In the genomic region with DNA sequence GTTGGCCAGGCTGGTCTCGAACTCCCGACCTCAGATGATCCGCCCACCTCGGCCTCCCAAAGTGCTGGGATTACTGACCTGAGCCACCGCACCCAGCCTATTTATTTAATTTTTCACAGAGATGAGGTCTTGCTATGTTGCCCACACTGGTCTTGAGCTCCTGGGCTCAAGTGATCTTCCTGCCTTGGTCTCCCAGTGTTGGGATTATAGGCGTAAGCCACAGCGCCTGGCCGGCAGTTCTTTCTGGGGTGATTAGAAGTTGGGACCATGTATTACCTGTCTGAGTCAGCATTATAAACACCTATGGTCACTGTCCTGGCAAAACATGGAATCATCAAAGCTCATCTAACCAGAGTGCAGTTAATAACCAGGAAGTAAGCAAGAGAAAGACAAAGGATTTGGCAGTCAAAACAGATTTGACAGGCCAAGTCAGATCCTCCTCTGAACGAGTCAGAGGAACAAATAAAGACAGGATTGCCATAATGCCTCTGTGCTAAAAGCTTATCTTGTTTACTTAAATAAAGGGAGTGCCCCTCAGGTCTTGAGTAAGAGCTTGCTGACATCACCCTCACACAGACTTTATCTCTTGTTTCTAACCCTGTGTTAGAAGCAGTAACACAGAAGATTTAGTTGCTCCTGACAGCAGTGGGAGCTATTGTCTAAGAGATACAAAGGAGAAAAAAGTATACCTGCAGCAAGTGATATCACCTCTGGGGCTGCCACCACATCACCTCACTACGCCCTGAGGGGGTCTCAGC, we compare ENCODE assay signal across 9 cellular contexts. TPM values are rescaled to one million over a fixed set of nuclear protein-coding genes. Genes with fewer than 3 reads are reported as not detected.
DNase-seq lines count a peak whose midpoint lies in the region; ATAC-seq and TF ChIP-seq lines count a peak whose summit lies in the region.
"Had no signal": no experiment of that assay in that cellular context is flagged by ENCODE, and none has a peak within 500 bp of the region (broad histone marks: within the 10 kb centered on the region; RNA-seq: fewer than 3 reads in every experiment).

No MANE protein-coding gene starts in this region.

- ATAC-seq in gastroesophageal sphincter (peak; percentile 83), GM21717 (IDR thresholded peaks at IDR 0.05; ENCODE audit: unreplicated experiment) (no peak), HG03135 (IDR thresholded peaks at IDR 0.05; ENCODE audit: unreplicated experiment) (no peak), HG02981 (IDR thresholded peaks at IDR 0.05; ENCODE audit: unreplicated experiment) (no peak)

- H3K4me1 ChIP-seq in SJSA1 (replicated peaks) = peaks cover 12% of the 10 kb centered on the region
- H3K4me1 ChIP-seq in gastroesophageal sphincter = no peaks in the 10 kb centered on the region
- H3K4me1 ChIP-seq in thyroid gland = peaks cover 28 to 46% of the 10 kb centered on the region in 2 donors

- no peak for TF ChIP-seq CTCF in gastroesophageal sphincter (IDR thresholded peaks at IDR 0.05)
- no peak for TF ChIP-seq CTCF in thyroid gland (IDR thresholded peaks at IDR 0.05)

- H3K9me3 ChIP-seq in SJSA1 (replicated peaks) (no peaks in the 10 kb centered on the region), gastroesophageal sphincter (no peaks in the 10 kb centered on the region), thyroid gland (no peaks in the 10 kb centered on the region)

- H3K27me3 ChIP-seq in SJSA1 (replicated peaks) (no peaks in the 10 kb centered on the region), gastroesophageal sphincter (no peaks in the 10 kb centered on the region), thyroid gland (no peaks in the 10 kb centered on the region)

- peak; percentile 76 for DNase-seq in SIG-M5 treated with dmso at 0.1 percent for 504 hours (lab: John Stamatoyannopoulos, UW; ENCODE audit: unreplicated experiment)
- DNase-seq in SIG-M5 (lab: John Stamatoyannopoulos, UW) = no peak
- peak in 1 of 2 experiments; percentile 68 for DNase-seq in SJSA1 (ENCODE audit: low read depth in 1 of 2, low spot score in 2 of 2)
- no peak for DNase-seq in thyroid gland
- DNase-seq: DND-41 had no signal

- intact Hi-C loops in thyroid gland (cut with DNase I) = no loop called here

- H3K4me3 ChIP-seq in SJSA1 (no peak overlapping the region), gastroesophageal sphincter (no peak overlapping the region), thyroid gland (replicated peaks in 1 of 3) (no peak overlapping the region)

- H3K36me3 ChIP-seq in SJSA1 (peaks cover 6% of the 10 kb centered on the region; the same call in 1 of the 2 replicates), gastroesophageal sphincter (peaks cover 0 to 74% of the 10 kb centered on the region in 2 donors), thyroid gland (peaks cover 0 to 4% of the 10 kb centered on the region in 2 donors)

- 50 to 85% methylated on average over 3 to 10 of the region's 10 CpGs for WGBS in gastroesophageal sphincter (ENCODE audit: low coverage in 1 of 2), 2 donors
- 83 to 85% methylated on average over 10 of the region's 10 CpGs for WGBS in thyroid gland, 2 donors

- TF ChIP-seq POLR2A in gastroesophageal sphincter (IDR thresholded peaks at IDR 0.05) (peak in 1 of 2 donors; percentile 6), thyroid gland (IDR thresholded peaks at IDR 0.05) (no peak)

- peak overlapping the region; percentile 26 for H3K27ac ChIP-seq in SJSA1
- H3K27ac ChIP-seq in gastroesophageal sphincter = peak overlapping the region in 2 of 4 donors; percentile 39 to 55
- peak overlapping the region in 2 of 3 donors; percentile 28 to 39 for H3K27ac ChIP-seq in thyroid gland

- no peak for TF ChIP-seq EP300 in gastroesophageal sphincter (IDR thresholded peaks at IDR 0.05)

RNA-seq across cellular contexts. Expression of a gene that starts 3.7 kb away (rescaled TPM):
- total RNA-seq in SJSA1 (2014; rRNA removed; shearing (Covaris generic)) = not detected in 2 replicates
- under 1 TPM in 1 of 4 donors, not detected in 3; 0.15 TPM for total RNA-seq in gastroesophageal sphincter
- total RNA-seq in thyroid gland = 1 to 10 TPM in 1 of 4 donors, not detected in 3; 2.6 TPM
